ENCODE assay signal across 8 cellular contexts in genomic region chr2:215360059-215360458, GRCh38. TPM values are rescaled to one million over a fixed set of nuclear protein-coding genes. Genes with fewer than 3 reads are reported as not detected.
A peak's percentile ranks its signal among the peaks of the same experiment; 100 is the strongest.
DNase-seq lines count a peak whose midpoint lies in the region; ATAC-seq and TF ChIP-seq lines count a peak whose summit lies in the region.
"Not testable (repeated sequence)": the region's sequence is repeated elsewhere in the genome, so short reads cannot be mapped to it uniquely, and the experiment has no call there.

No MANE protein-coding gene starts in this region.

- peaks cover 34% of the 10 kb centered on the region for H3K36me3 Mint-ChIP-seq in GM23338 (ENCODE audit: low read depth)
- H3K36me3 Mint-ChIP-seq in chondrocyte (ENCODE audit: low read depth) = peaks cover 52% of the 10 kb centered on the region

- not testable (repeated sequence) for H3K79me2 ChIP-seq in GM23338 (replicated peaks; ENCODE audit: insufficient read depth); fibroblast of lung (ENCODE audit: control insufficient read depth, insufficient read depth, low read length); smooth muscle cell (ENCODE audit: low read depth)

- H3F3A ChIP-seq in GM23338 (replicated peaks; ENCODE audit: low read depth) = not testable (repeated sequence)
- H3F3A ChIP-seq in smooth muscle cell (ENCODE audit: low read depth) = peaks cover 72% of the 10 kb centered on the region

- not testable (repeated sequence) for H3K4me3 ChIP-seq in AG10803 (ENCODE audit: low read length); GM23338; adipocyte (ENCODE audit: low read length); fibroblast of lung (replicated peaks in 1 of 4; ENCODE audit: control extremely low read depth in 1 of 4, insufficient read depth in 1 of 4, low read depth in 3 of 4, low read length in 4 of 4); fibroblast of pulmonary artery (replicated peaks; ENCODE audit: low read depth, low read length); right lobe of liver; smooth muscle cell

- H3K9me2 ChIP-seq in GM23338 (ENCODE audit: insufficient read depth) = not testable (repeated sequence)

- intact Hi-C loops in right lobe of liver (cut with DNase I) = loop anchor here in 1 of 2 donors (5.0 kb wide), 1 partner anchor 47 kb away; no protein-coding TSS in a partner anchor

- H3K4me1 Mint-ChIP-seq in GM23338 (peaks cover 13% of the 10 kb centered on the region), chondrocyte (ENCODE audit: low read depth) (peaks cover 77% of the 10 kb centered on the region)

- H3K27me3 Mint-ChIP-seq in GM23338 (ENCODE audit: insufficient read depth, low read depth, poor library complexity); chondrocyte (ENCODE audit: low read depth): not testable (repeated sequence)

- DNase-seq in AG10803 (ENCODE audit: low read depth) (peak; percentile 18), adipocyte (ENCODE audit: low read depth) (peak; percentile 7), fibroblast of lung (ENCODE audit: low read depth in 2 of 2) (peak; percentile 7 to 19), fibroblast of pulmonary artery (ENCODE audit: low read depth) (peak; percentile 26)
- DNase-seq in GM23338 (ENCODE audit: low spot score); chondrocyte (ENCODE audit: low spot score); right lobe of liver; smooth muscle cell (lab: John Stamatoyannopoulos, UW; ENCODE audit: unreplicated experiment): not testable (repeated sequence)

- not testable (repeated sequence) for H4K20me1 ChIP-seq in GM23338 (replicated peaks; ENCODE audit: insufficient read depth); fibroblast of lung (ENCODE audit: control insufficient read depth, extremely low read depth, insufficient read depth, low read length)
- H4K20me1 ChIP-seq in smooth muscle cell (ENCODE audit: low read depth) = peaks cover 82% of the 10 kb centered on the region

- H3K4me1 ChIP-seq in GM23338 (ENCODE audit: insufficient read depth); adipocyte (ENCODE audit: control insufficient read depth, insufficient read depth, low read length); fibroblast of lung (ENCODE audit: control insufficient read depth, extremely low read depth, insufficient read depth, low read length); right lobe of liver; smooth muscle cell (ENCODE audit: low read depth): not testable (repeated sequence)

- H3K27me3 ChIP-seq in GM23338 (ENCODE audit: insufficient read depth); adipocyte (replicated peaks; ENCODE audit: control insufficient read depth, insufficient read depth, low read length); fibroblast of lung (ENCODE audit: control insufficient read depth, insufficient read depth, low read length); right lobe of liver; smooth muscle cell (ENCODE audit: low read depth): not testable (repeated sequence)

- H3K9me3 ChIP-seq in adipocyte (ENCODE audit: control insufficient read depth, low read length); fibroblast of lung (ENCODE audit: control insufficient read depth, insufficient read depth, low read depth, low read length); right lobe of liver; smooth muscle cell (replicated peaks; ENCODE audit: low read depth): not testable (repeated sequence)

- WGBS in right lobe of liver (ENCODE audit: insufficient coverage, low coverage, low lambda C conversion rate, missing lambda C conversion rate) = 93% methylated on average over 2 of the region's 3 CpGs
- WGBS in smooth muscle cell (ENCODE audit: low lambda C conversion rate) = 91% methylated on average over 3 of the region's 3 CpGs

- peaks cover 34% of the 10 kb centered on the region; the same call in 1 of the 2 replicates for H3K36me3 ChIP-seq in GM23338 (ENCODE audit: insufficient read depth)
- H3K36me3 ChIP-seq in adipocyte (ENCODE audit: control insufficient read depth, insufficient read depth, low read length, severe bottlenecking) = peaks cover 67% of the 10 kb centered on the region
- peaks cover 32% of the 10 kb centered on the region for H3K36me3 ChIP-seq in fibroblast of lung (ENCODE audit: control insufficient read depth, insufficient read depth, low read length)
- peaks cover 4 to 49% (median 27%) of the 10 kb centered on the region in 4 donors for H3K36me3 ChIP-seq in right lobe of liver
- peaks cover 47% of the 10 kb centered on the region for H3K36me3 ChIP-seq in smooth muscle cell (ENCODE audit: low read depth)

- not testable (repeated sequence) for H3K4me3 Mint-ChIP-seq in GM23338; chondrocyte (ENCODE audit: unreplicated experiment)

- H2AFZ ChIP-seq in GM23338; fibroblast of lung (ENCODE audit: low read length); smooth muscle cell (ENCODE audit: low read depth): not testable (repeated sequence)

- not testable (repeated sequence) for H3K9ac ChIP-seq in adipocyte (ENCODE audit: low read length); fibroblast of lung (ENCODE audit: insufficient read depth, low read length); smooth muscle cell (ENCODE audit: low read depth)

- TF ChIP-seq POLR2A in right lobe of liver (IDR thresholded peaks at IDR 0.05) = peak; percentile 10

- H3K27ac ChIP-seq in GM23338 (ENCODE audit: low read depth) = 0 out of 2 replicates have a peak overlapping the region, but pooled peaks have one; percentile 24
- not testable (repeated sequence) for H3K27ac ChIP-seq in fibroblast of lung (ENCODE audit: insufficient read depth, low read length); right lobe of liver
- H3K27ac ChIP-seq in smooth muscle cell (ENCODE audit: low read depth) = peak overlapping the region; percentile 84

- H3K27ac Mint-ChIP-seq in GM23338 = not testable (repeated sequence)
- peak overlapping the region; percentile 85 for H3K27ac Mint-ChIP-seq in chondrocyte (ENCODE audit: unreplicated experiment)

- not testable (repeated sequence) for H3K4me2 ChIP-seq in GM23338; fibroblast of lung (ENCODE audit: extremely low read depth, insufficient read depth, low read length); smooth muscle cell

- TF ChIP-seq CTCF in AG10803 (conservative IDR thresholded peaks at IDR 0.05; ENCODE audit: low read length); GM23338 (conservative IDR thresholded peaks at IDR 0.05; ENCODE audit: low read depth in 2 of 2); chondrocyte (IDR thresholded peaks at IDR 0.05); fibroblast of lung (conservative IDR thresholded peaks at IDR 0.05 in 1 of 2, IDR thresholded peaks at IDR 0.05 in 1 of 2; ENCODE audit: low read depth in 1 of 2, low read length in 2 of 2); fibroblast of pulmonary artery (IDR thresholded peaks at IDR 0.05; ENCODE audit: low read length, missing control alignments); right lobe of liver (IDR thresholded peaks at IDR 0.05); smooth muscle cell (IDR thresholded peaks at IDR 0.05; ENCODE audit: borderline replicate concordance, insufficient read depth, poor library complexity, severe bottlenecking): not testable (repeated sequence)

- not testable (repeated sequence) for ATAC-seq in GM23338
- peak in 2 of 4 donors; percentile 9 to 21 for ATAC-seq in right lobe of liver

- not testable (repeated sequence) for H3K9me3 Mint-ChIP-seq in GM23338; chondrocyte (ENCODE audit: low read depth)

RNA-seq across cellular contexts. Expression of gene ATIC, which starts 48.2 kb away (rescaled TPM):
- 118 and 141 TPM in 2 replicates for total RNA-seq in GM23338 (2014; rRNA removed; shearing (Covaris generic))
- polyA plus RNA-seq in GM23338 (2016; fragmentation: Nextera tagmentation; extraction: Ambion mirVana) = 182 and 185 TPM in 2 replicates
- total RNA-seq in chondrocyte = 77.0 to 109 TPM (median 77.7 TPM) in 3 replicates
- 35.4 and 40.3 TPM in 2 replicates for total RNA-seq in fibroblast of lung
- polyA plus RNA-seq in fibroblast of lung = 92.7 and 119 TPM in 2 replicates
- polyA plus RNA-seq in fibroblast of lung (2012) = 131 and 194 TPM in 2 replicates
- polyA minus RNA-seq in fibroblast of lung (ENCODE audit: low replicate concordance) = 62.0 and 116 TPM in 2 replicates
- total RNA-seq in right lobe of liver = 10 to 100 TPM; 38.8 to 57.3 (median 43.0) TPM
- 10.7 and 28.3 TPM in 2 replicates for total RNA-seq in smooth muscle cell
- 67.7 and 87.3 TPM in 2 replicates for polyA plus RNA-seq in smooth muscle cell
